In the genomic region with DNA sequence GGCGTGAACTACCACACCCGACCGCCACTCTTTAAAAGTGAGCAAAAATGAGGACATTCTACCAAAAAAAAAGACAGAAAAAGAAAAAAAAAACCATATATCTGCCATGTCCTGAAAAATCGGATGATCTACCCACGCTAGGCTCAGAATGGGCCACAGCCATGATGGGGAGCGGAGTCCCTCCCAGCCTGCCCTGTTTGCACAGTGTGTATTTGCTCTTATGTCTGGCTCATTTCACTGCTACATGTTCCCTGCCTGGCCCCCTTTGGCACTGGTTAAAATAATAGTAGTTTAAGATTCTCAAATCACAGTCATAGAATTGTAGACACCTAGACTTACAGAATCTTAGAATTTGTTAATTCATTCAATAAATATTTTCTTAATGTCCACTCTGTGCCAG, we compare ENCODE assay signal across 15 cellular contexts.
DNase-seq lines count a peak whose midpoint lies in the region; ATAC-seq and TF ChIP-seq lines count a peak whose summit lies in the region.
"Had no signal": no experiment of that assay in that cellular context is flagged by ENCODE, and none has a peak within 500 bp of the region (broad histone marks: within the 10 kb centered on the region; RNA-seq: fewer than 3 reads in every experiment).

No MANE protein-coding gene starts in this region.

- H3K27ac Mint-ChIP-seq in MCF 10A (ENCODE audit: low read depth, unreplicated experiment) (no peak overlapping the region), endodermal cell (no peak overlapping the region), neural progenitor cell (peak overlapping the region; percentile 20)
- H3K27ac Mint-ChIP-seq: CD4-positive, alpha-beta T cell had no signal

- TF ChIP-seq CTCF in mammary epithelial cell (conservative IDR thresholded peaks at IDR 0.05 in 1 of 2, IDR thresholded peaks at IDR 0.05 in 1 of 2; ENCODE audit: extremely low read depth in 1 of 2, insufficient read depth in 1 of 2, low read depth in 1 of 2, low read length in 2 of 2) (no peak), MCF 10A (IDR thresholded peaks at IDR 0.05; ENCODE audit: unreplicated experiment) (no peak), endodermal cell (conservative IDR thresholded peaks at IDR 0.05) (no peak), neural progenitor cell (IDR thresholded peaks at IDR 0.05) (no peak)

- H3K4me2 ChIP-seq in mammary epithelial cell (ENCODE audit: insufficient read depth, low read depth, low read length) (no peak overlapping the region), neural progenitor cell (no peak overlapping the region)
- H3K4me2 ChIP-seq: A549 had no signal

- H3K9me3 ChIP-seq in mammary epithelial cell (replicated peaks; ENCODE audit: insufficient read depth, low read length) (no peaks in the 10 kb centered on the region), endodermal cell (ENCODE audit: control insufficient read depth, low read length) (no peaks in the 10 kb centered on the region), neural progenitor cell (ENCODE audit: low read depth) (no peaks in the 10 kb centered on the region)
- H3K9me3 ChIP-seq: A549, Caco-2, HAP-1 had no signal

- H3K4me3 ChIP-seq in mammary epithelial cell (replicated peaks in 1 of 3; ENCODE audit: insufficient read depth in 1 of 3, low read depth in 2 of 3, low read length in 3 of 3) (no peak overlapping the region), endodermal cell (ENCODE audit: low read length) (no peak overlapping the region), neural progenitor cell (no peak overlapping the region)
- H3K4me3 ChIP-seq: A549, HAP-1 had no signal

- H3K27me3 ChIP-seq in mammary epithelial cell (ENCODE audit: insufficient read depth, low read length), result no peaks in the 10 kb centered on the region
- peaks cover 7% of the 10 kb centered on the region for H3K27me3 ChIP-seq in endodermal cell (ENCODE audit: control insufficient read depth, insufficient read depth, low read length, poor library complexity, severe bottlenecking)
- no peaks in the 10 kb centered on the region for H3K27me3 ChIP-seq in neural progenitor cell

- ATAC-seq in HG03354 (IDR thresholded peaks at IDR 0.05; ENCODE audit: poor library complexity, severe bottlenecking, unreplicated experiment) (no peak), esophagus mucosa (no peak)
- ATAC-seq: A549 had no signal

- H3K4me3 Mint-ChIP-seq in MCF 10A (ENCODE audit: unreplicated experiment), result no peak overlapping the region
- H3K4me3 Mint-ChIP-seq in endodermal cell, result no peak overlapping the region
- no peak overlapping the region for H3K4me3 Mint-ChIP-seq in neural progenitor cell
- H3K4me3 Mint-ChIP-seq: CD4-positive, alpha-beta T cell had no signal

- dilution Hi-C loops in mammary epithelial cell (cut with HindIII; ENCODE audit: low sequenced_read_pairs), result loop anchor here (10.0 kb wide), 1 partner anchor 103 kb away; no protein-coding TSS in a partner anchor

- H2AFZ ChIP-seq in mammary epithelial cell (ENCODE audit: low read depth, low read length) (peak overlapping the region; percentile 51), neural progenitor cell (replicated peaks) (no peak overlapping the region)

- CTCF ChIA-PET in mammary epithelial cell (lab: Charles Lee; ENCODE audit: low non-redundant PET), result no interaction called here
- CTCF ChIA-PET in MCF 10A (lab: Yijun Ruan, JAX), result interaction anchor here (0.7 kb wide), 1 partner anchor 114 kb away, joined by 6 read pairs; no protein-coding TSS in a partner anchor

- peak; percentile 16 for DNase-seq in NCI-H345 (lab: John Stamatoyannopoulos, UW)
- DNase-seq in NCI-H345 treated with DMSO at 0.1 percent for 48 hours (lab: John Stamatoyannopoulos, UW; ENCODE audit: unreplicated experiment), result no peak
- no peak for DNase-seq in mammary epithelial cell
- no peak for DNase-seq in MCF 10A (ENCODE audit: unreplicated experiment)
- DNase-seq in endodermal cell, result peak; percentile 4
- no peak for DNase-seq in neural progenitor cell (ENCODE audit: low spot score)
- DNase-seq: AML-193; Caco-2; CD4-positive, alpha-beta T cell had no signal

- in situ Hi-C loops in mammary epithelial cell (cut with MboI; ENCODE audit: low sequenced_read_pairs in 2 of 2), result no loop called here

- H3K27ac ChIP-seq in mammary epithelial cell (ENCODE audit: insufficient read depth, low read depth, low read length) (no peak overlapping the region), endodermal cell (ENCODE audit: low read depth, low read length) (no peak overlapping the region), neural progenitor cell (no peak overlapping the region)
- H3K27ac ChIP-seq: 22Rv1, A549, C4-2B had no signal

- H3F3A ChIP-seq in neural progenitor cell (ENCODE audit: low read depth), result no peaks in the 10 kb centered on the region

- H3K36me3 Mint-ChIP-seq in MCF 10A (ENCODE audit: insufficient read depth, unreplicated experiment), result peaks cover 11% of the 10 kb centered on the region
- no peaks in the 10 kb centered on the region for H3K36me3 Mint-ChIP-seq in endodermal cell (ENCODE audit: low read depth)
- H3K36me3 Mint-ChIP-seq in neural progenitor cell, result no peaks in the 10 kb centered on the region

- no peaks in the 10 kb centered on the region for H3K79me2 ChIP-seq in mammary epithelial cell (ENCODE audit: insufficient read depth, low read length)
- no peaks in the 10 kb centered on the region for H3K79me2 ChIP-seq in neural progenitor cell (ENCODE audit: low read depth)

- BruUV-seq in mammary epithelial cell (replicated peaks; lab: Mats Ljungman, UMichigan) (no TSS peak), MCF 10A (replicated peaks; lab: Mats Ljungman, UMichigan) (no TSS peak)

- no peak overlapping the region for H3K9ac ChIP-seq in mammary epithelial cell (ENCODE audit: insufficient read depth, low read length)
- H3K9ac ChIP-seq in endodermal cell (ENCODE audit: extremely low read depth, low read length, poor library complexity, severe bottlenecking), result no peak overlapping the region
- no peak overlapping the region for H3K9ac ChIP-seq in neural progenitor cell

- H3K4me1 ChIP-seq in mammary epithelial cell (ENCODE audit: insufficient read depth, low read length) (peaks cover 25% of the 10 kb centered on the region), endodermal cell (ENCODE audit: control insufficient read depth, insufficient read depth, low read length) (no peaks in the 10 kb centered on the region), neural progenitor cell (no peaks in the 10 kb centered on the region)
- H3K4me1 ChIP-seq: A549, Caco-2 had no signal

- H3K4me1 Mint-ChIP-seq in MCF 10A (ENCODE audit: insufficient read depth, unreplicated experiment) (peaks cover 7% of the 10 kb centered on the region), endodermal cell (peaks cover 9% of the 10 kb centered on the region), neural progenitor cell (peaks cover 21% of the 10 kb centered on the region)

- 98% methylated on average over 6 of the region's 6 CpGs for WGBS in mammary epithelial cell (ENCODE audit: low coverage, missing lambda C conversion rate)
- WGBS in endodermal cell (ENCODE audit: insufficient coverage in 1 of 2, insufficient read length in 1 of 2), 2 experiments, result 97 to 100% methylated on average over 1 to 6 of the region's 6 CpGs

- POLR2A ChIA-PET in MCF 10A (lab: Yijun Ruan, JAX), result no interaction called here

- no peaks in the 10 kb centered on the region for H3K9me3 Mint-ChIP-seq in MCF 10A (ENCODE audit: unreplicated experiment)
- no peaks in the 10 kb centered on the region for H3K9me3 Mint-ChIP-seq in endodermal cell
- no peaks in the 10 kb centered on the region for H3K9me3 Mint-ChIP-seq in neural progenitor cell
- H3K9me3 Mint-ChIP-seq: CD4-positive, alpha-beta T cell had no signal

- intact Hi-C loops in mammary epithelial cell (cut with micrococcal nuclease), result no loop called here
- intact Hi-C loops in MCF 10A (cut with micrococcal nuclease), result no loop called here

- no peaks in the 10 kb centered on the region for H3K36me3 ChIP-seq in mammary epithelial cell (ENCODE audit: insufficient read depth, low read length)
- no peaks in the 10 kb centered on the region for H3K36me3 ChIP-seq in endodermal cell (ENCODE audit: control insufficient read depth, insufficient read depth, low read length)
- H3K36me3 ChIP-seq in neural progenitor cell, result no peaks in the 10 kb centered on the region
- H3K36me3 ChIP-seq: HAP-1 had no signal

- H3K27me3 Mint-ChIP-seq in MCF 10A (ENCODE audit: insufficient read depth, unreplicated experiment) (peaks cover 17% of the 10 kb centered on the region), endodermal cell (ENCODE audit: insufficient read depth) (peaks cover 8% of the 10 kb centered on the region), neural progenitor cell (ENCODE audit: insufficient read depth, low read depth) (peaks cover 8% of the 10 kb centered on the region)

- H4K20me1 ChIP-seq in mammary epithelial cell (ENCODE audit: insufficient read depth, low read length), result no peaks in the 10 kb centered on the region
- no peaks in the 10 kb centered on the region for H4K20me1 ChIP-seq in neural progenitor cell (ENCODE audit: low read depth)

Comparison
In these comparisons a context has a peak if more than half of its experiments do, and no peak if none do; other contexts are left out.
1. DNase-seq: peak in NCI-H345 (single experiment) and endodermal cell (single experiment); none in NCI-H345 treated with DMSO at 0.1 percent for 48 hours (single experiment), mammary epithelial cell (single experiment), MCF 10A (single experiment) and neural progenitor cell (single experiment).